8 cellular contexts compared by ENCODE assay signal in genomic region chr22:40156001-40156516, GRCh38. TPM values are rescaled to one million over a fixed set of nuclear protein-coding genes. Genes with fewer than 3 reads are reported as not detected.
DNase-seq lines count a peak whose midpoint lies in the region; ATAC-seq and TF ChIP-seq lines count a peak whose summit lies in the region.

No MANE protein-coding gene starts in this region.

- H2AFZ ChIP-seq in hepatocyte: no peak overlapping the region

- no peaks in the 10 kb centered on the region; the same call in 1 of the 2 replicates for H3K36me3 ChIP-seq in WERI-Rb-1
- H3K36me3 ChIP-seq in hepatocyte (replicated peaks; ENCODE audit: insufficient read depth, low read depth): no peaks in the 10 kb centered on the region
- H3K36me3 ChIP-seq in upper lobe of left lung: peaks cover 0 to 10% (median 0%) of the 10 kb centered on the region in 4 donors
- peaks cover 9% of the 10 kb centered on the region for H3K36me3 ChIP-seq in CD8-positive, alpha-beta memory T cell (ENCODE audit: insufficient read depth, low read length)

- CTCF ChIA-PET in CD8-positive, alpha-beta memory T cell (lab: Charles Lee): no interaction called here

- no peaks in the 10 kb centered on the region for H3K9me3 ChIP-seq in WERI-Rb-1 (ENCODE audit: severe bottlenecking)
- no peaks in the 10 kb centered on the region for H3K9me3 ChIP-seq in hepatocyte (ENCODE audit: low read depth)
- H3K9me3 ChIP-seq in upper lobe of left lung: no peaks in the 10 kb centered on the region
- no peaks in the 10 kb centered on the region for H3K9me3 ChIP-seq in CD8-positive, alpha-beta memory T cell (ENCODE audit: low read length)

- DNase-seq in GF-D8 (lab: John Stamatoyannopoulos, UW) (peak; percentile 33), NCI-H1105 (lab: John Stamatoyannopoulos, UW) (peak; percentile 13), WERI-Rb-1 (no peak), hepatocyte (ENCODE audit: low spot score) (peak; percentile 77), upper lobe of left lung (peak in 1 of 2 donors; percentile 65), hypothalamus (lab: John Stamatoyannopoulos, UW) (no peak), cerebellum (ENCODE audit: low spot score) (no peak)
- DNase-seq in CD8-positive, alpha-beta memory T cell: no peak

- H3K4me2 ChIP-seq in hepatocyte: peak overlapping the region; percentile 34

- peaks cover 5 to 31% (median 14%) of the 10 kb centered on the region in 3 donors for H3K4me1 Mint-ChIP-seq in CD8-positive, alpha-beta memory T cell

- H3K27ac ChIP-seq in WERI-Rb-1 (no peak overlapping the region), hepatocyte (peak overlapping the region; percentile 62), upper lobe of left lung (peak overlapping the region in 3 of 4 donors; percentile 13 to 42 (median 33))
- H3K27ac ChIP-seq in CD8-positive, alpha-beta memory T cell (ENCODE audit: low read depth, low read length): no peak overlapping the region

- no peaks in the 10 kb centered on the region for H3K9me3 Mint-ChIP-seq in CD8-positive, alpha-beta memory T cell

- no peaks in the 10 kb centered on the region for H3K79me2 ChIP-seq in hepatocyte

- 15% methylated on average over 7 of the region's 7 CpGs for WGBS in hepatocyte (ENCODE audit: low lambda C conversion rate, missing lambda C conversion rate)
- 26 to 39% methylated on average over 7 of the region's 7 CpGs for WGBS in upper lobe of left lung, 2 donors

- peak overlapping the region in 1 of 8 donors; percentile 64 for H3K27ac Mint-ChIP-seq in CD8-positive, alpha-beta memory T cell

- no peak overlapping the region for H3K4me3 Mint-ChIP-seq in CD8-positive, alpha-beta memory T cell

- POLR2A ChIA-PET in CD8-positive, alpha-beta memory T cell (lab: Charles Lee): no interaction called here

- H3K4me3 ChIP-seq in WERI-Rb-1 (ENCODE audit: low read depth, low read length) (no peak overlapping the region), hepatocyte (no peak overlapping the region), upper lobe of left lung (no peak overlapping the region)
- no peak overlapping the region for H3K4me3 ChIP-seq in CD8-positive, alpha-beta memory T cell (ENCODE audit: low read length)

- no peaks in the 10 kb centered on the region for H3K27me3 Mint-ChIP-seq in CD8-positive, alpha-beta memory T cell

- TF ChIP-seq EP300 in upper lobe of left lung (IDR thresholded peaks at IDR 0.05): no peak

- peak; percentile 47 to 71 for ATAC-seq in upper lobe of left lung (ENCODE audit: low FRiP score in 2 of 2)

- H3K4me1 ChIP-seq in hepatocyte (ENCODE audit: insufficient read depth): peaks cover 3% of the 10 kb centered on the region
- H3K4me1 ChIP-seq in upper lobe of left lung: peaks cover 7 to 15% (median 13%) of the 10 kb centered on the region in 4 donors
- no peaks in the 10 kb centered on the region for H3K4me1 ChIP-seq in CD8-positive, alpha-beta memory T cell (ENCODE audit: insufficient read depth, low read length)

- no peaks in the 10 kb centered on the region for H3K27me3 ChIP-seq in WERI-Rb-1 (ENCODE audit: insufficient read depth, low read depth, severe bottlenecking)
- no peaks in the 10 kb centered on the region for H3K27me3 ChIP-seq in hepatocyte
- H3K27me3 ChIP-seq in upper lobe of left lung: no peaks in the 10 kb centered on the region
- H3K27me3 ChIP-seq in CD8-positive, alpha-beta memory T cell (ENCODE audit: insufficient read depth, low read length, poor library complexity, severe bottlenecking): no peaks in the 10 kb centered on the region

- TF ChIP-seq CTCF in WERI-Rb-1 (IDR thresholded peaks at IDR 0.05; ENCODE audit: low read depth, low read length): 0 out of 2 replicates have a peak, but pooled peaks have one; percentile 15
- no peak for TF ChIP-seq CTCF in hepatocyte (IDR thresholded peaks at IDR 0.05; ENCODE audit: poor library complexity)
- TF ChIP-seq CTCF in upper lobe of left lung (IDR thresholded peaks at IDR 0.05): peak in 3 of 6 experiments; percentile 23 to 27 (median 24)

- H3K9me2 ChIP-seq in hepatocyte (replicated peaks; ENCODE audit: insufficient read depth): no peaks in the 10 kb centered on the region

- no peak for TF ChIP-seq POLR2A in upper lobe of left lung (IDR thresholded peaks at IDR 0.05)

- H4K20me1 ChIP-seq in hepatocyte (ENCODE audit: insufficient read depth, poor library complexity, severe bottlenecking): no peaks in the 10 kb centered on the region

- H3K36me3 Mint-ChIP-seq in CD8-positive, alpha-beta memory T cell: peaks cover 0 to 45% (median 11%) of the 10 kb centered on the region in 3 donors

RNA-seq across cellular contexts. Expression of gene TNRC6B, which starts 21.7 kb away (rescaled TPM):
- total RNA-seq in hepatocyte (25.8 TPM in 2 replicates), upper lobe of left lung (100 to 1,000 TPM in 1 of 6 donors, 10 to 100 TPM in 5; 18.1 to 106 (median 60.3) TPM), cerebellum (70.7 TPM)
- polyA plus RNA-seq in hepatocyte: 23.7 and 30.8 TPM in 2 replicates
- total RNA-seq in CD8-positive, alpha-beta memory T cell: 10 to 100 TPM; 32.8 to 37.8 TPM
- polyA plus RNA-seq in CD8-positive, alpha-beta memory T cell: 109 TPM

Comparison
In these comparisons a context has a peak if more than half of its experiments do, and no peak if none do; other contexts are left out.
1. DNase-seq: peak in GF-D8 (single experiment), NCI-H1105 (single experiment) and hepatocyte (single experiment); none in WERI-Rb-1 (single experiment), hypothalamus (0 of 51), cerebellum (single experiment) and CD8-positive, alpha-beta memory T cell (0 of 5).
2. H3K27ac ChIP-seq: peak in hepatocyte (single experiment) and upper lobe of left lung (3 of 4); none in WERI-Rb-1 (single experiment) and CD8-positive, alpha-beta memory T cell (single experiment).